1 cellular context compared by ENCODE assay signal in genomic region chr5:132704875-132705274, GRCh38.
TF ChIP-seq lines count a peak whose summit lies in the region.

No MANE protein-coding gene starts in this region.

TF ChIP-seq in endothelial cell of umbilical vein, 7 proteins besides CTCF, POLR2A, EP300 and RAD21:
- TF ChIP-seq FOS (IDR thresholded peaks at IDR 0.05; ENCODE audit: borderline replicate concordance, insufficient read depth, low read length), result peak; percentile 31
- no peak for TF ChIP-seq MAX (IDR thresholded peaks at IDR 0.05; ENCODE audit: insufficient read depth, insufficient read length)
